12 cellular contexts compared by ENCODE assay signal in genomic region chr17:55757659-55758058, GRCh38. TPM values are rescaled to one million over a fixed set of nuclear protein-coding genes. Genes with fewer than 3 reads are reported as not detected.
"Had no signal": no experiment of that assay in that cellular context is flagged by ENCODE, and none has a peak within 500 bp of the region (broad histone marks: within the 10 kb centered on the region; RNA-seq: fewer than 3 reads in every experiment).

No MANE protein-coding gene starts in this region.

- H3K27me3 ChIP-seq: pancreas had no signal

- H3K4me1 ChIP-seq: pancreas had no signal

- ATAC-seq: activated CD8-positive, alpha-beta memory T cell treated with anti-CD3 and anti-CD28 coated beads, Interleukin-2, amount 10 ng/mL, durations not matched to agents 7 days and 5 days; effector memory CD8-positive, alpha-beta T cell; left cardiac atrium; lower lobe of right lung; pancreas had no signal

- DNase-seq: activated CD4-positive, alpha-beta T cell treated with anti-CD3 and anti-CD28 coated beads, Interleukin-2, amount 50 U/mL, for 4 hours; activated CD4-positive, CD25-positive, alpha-beta regulatory T cell treated with anti-CD3 and anti-CD28 coated beads, Interleukin-2, amount 50 U/mL, for 72 hours; activated CD8-positive, alpha-beta memory T cell treated with anti-CD3 and anti-CD28 coated beads, Interleukin-2, amount 10 ng/mL, durations not matched to agents 7 days and 5 days; activated effector memory CD4-positive, alpha-beta T cell treated with Interleukin-2 at 50 U/mL for 16 hours; activated T-cell treated with anti-CD3 and anti-CD28 coated beads, Interleukin-2, amount 50 U/mL, for 24 hours; effector memory CD8-positive, alpha-beta T cell; left cardiac atrium; lower lobe of right lung; pancreas; stimulated activated CD4-positive, alpha-beta T cell treated with anti-CD3 and anti-CD28 coated beads, Interleukin-12 subunit alpha, Interleukin-12 subunit beta, amount 100 ng/mL, for 4 hours; stimulated activated naive CD4-positive, alpha-beta T cell had no signal

- H3K27ac ChIP-seq: epithelial cell of prostate, lower lobe of right lung, pancreas had no signal

- H3K4me3 ChIP-seq: lower lobe of right lung, pancreas had no signal

- H3K9me3 ChIP-seq: lower lobe of right lung, pancreas had no signal

- H3K36me3 ChIP-seq: pancreas had no signal

- FAIRE-seq: pancreas had no signal

RNA-seq across cellular contexts. Expression of gene TMEM100, which starts 35.0 kb away (rescaled TPM):
- total RNA-seq: activated CD8-positive, alpha-beta memory T cell treated with anti-CD3 and anti-CD28 coated beads, Interleukin-2, amount 10 ng/mL, durations not matched to agents 7 days and 5 days had no signal
